8 cellular contexts compared by ENCODE assay signal in the genomic region with DNA sequence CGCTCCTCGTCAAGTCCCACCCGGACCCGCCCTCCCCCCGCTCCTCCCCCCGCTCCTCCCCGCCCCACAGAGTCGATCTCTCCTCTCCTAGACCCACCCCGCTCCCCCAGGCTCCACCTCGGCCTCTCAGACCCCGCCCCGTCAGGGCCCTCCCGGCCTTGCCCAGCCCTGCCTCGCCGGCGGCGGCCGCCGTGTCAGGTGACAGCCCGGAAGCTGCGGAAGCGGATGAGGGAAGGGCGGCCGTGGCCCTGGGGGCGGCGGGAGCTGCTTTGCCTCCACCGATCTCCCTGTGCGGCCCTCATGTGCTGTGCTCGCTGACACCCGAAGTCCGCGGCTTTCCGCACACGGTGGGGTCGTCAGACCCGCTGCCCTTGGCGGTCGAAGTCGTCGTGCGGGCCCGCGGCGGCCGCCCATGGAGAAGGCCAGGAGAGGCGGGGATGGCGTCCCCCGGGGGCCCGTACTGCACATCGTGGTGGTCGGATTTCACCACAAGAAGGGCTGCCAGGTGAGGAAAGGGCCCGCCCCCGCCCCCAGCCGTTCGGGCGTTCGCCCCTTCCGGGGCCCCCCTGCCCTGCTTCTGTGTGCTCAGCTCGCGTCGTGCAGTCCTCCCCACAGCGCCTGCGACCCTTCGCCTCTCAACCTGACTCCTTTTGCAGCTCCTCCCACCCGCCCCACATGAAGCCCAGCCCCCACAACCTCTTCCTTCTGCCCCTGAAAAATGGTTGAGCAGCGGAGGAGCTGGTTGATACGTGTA. TPM values are rescaled to one million over a fixed set of nuclear protein-coding genes. Genes with fewer than 3 reads are reported as not detected.
DNase-seq lines count a peak whose midpoint lies in the region; ATAC-seq, FAIRE-seq and TF ChIP-seq lines count a peak whose summit lies in the region.

A gene (plus strand): TSS at position 192 of the 754 bp plus-strand sequence. CDS start 221 bp downstream, at position 413.

- TF ChIP-seq CTCF in parathyroid adenoma (IDR thresholded peaks at IDR 0.05) (no peak), tibial artery (IDR thresholded peaks at IDR 0.05) (no peak)

- intact Hi-C loops in Right ventricle myocardium superior (cut with DNase I): loop anchor here (10.0 kb wide), 1 partner anchor 89 kb away; no protein-coding TSS in a partner anchor
- intact Hi-C loops in tibial artery (cut with DNase I; ENCODE audit: low total_unique reads): loop anchor here (10.0 kb wide), 1 partner anchor 569 kb away; a partner anchor contains a TSS

- H3K27ac ChIP-seq in parathyroid adenoma: peak within 1 kb of the TSS; percentile 90
- peak within 1 kb of the TSS; percentile 99 to 100 for H3K27ac ChIP-seq in tibial artery

- DNase-seq in GM12891 (ENCODE audit: insufficient read length, low spot score): peak; percentile 86
- peak; percentile 91 for DNase-seq in NCI-H1417 treated with DMSO at 0.1 percent for 48 hours (lab: John Stamatoyannopoulos, UW)
- DNase-seq in SW480 (ENCODE audit: low spot score): peak; percentile 98
- DNase-seq in activated naive CD8-positive, alpha-beta T cell treated with anti-CD3 and anti-CD28 coated beads, Interleukin-2, amount 50 U/mL, for 24 hours: peak; percentile 99
- DNase-seq in Right ventricle myocardium superior: peak; percentile 99
- DNase-seq in tibial artery: peak; percentile 98 to 99

- FAIRE-seq in GM12891 (lab: Jason Lieb, UNC): peak; percentile 96

- H3K4me3 Mint-ChIP-seq in activated naive CD8-positive, alpha-beta T cell treated with anti-CD3 and anti-CD28 coated beads, Interleukin-2, amount 50 U/mL, for 24 hours: peak within 1 kb of the TSS; percentile 97

- H3K9ac ChIP-seq in parathyroid adenoma: peak within 1 kb of the TSS; percentile 78

- peak within 1 kb of the TSS; percentile 84 for H3K4me2 ChIP-seq in parathyroid adenoma (ENCODE audit: low read length)

- peak within 1 kb of the TSS; percentile 98 for H3K27ac Mint-ChIP-seq in activated naive CD8-positive, alpha-beta T cell treated with anti-CD3 and anti-CD28 coated beads, Interleukin-2, amount 50 U/mL, for 24 hours

- H3K36me3 ChIP-seq in parathyroid adenoma (ENCODE audit: control insufficient read depth, insufficient read depth, low read length) (no peaks in the 10 kb centered on the region), tibial artery (no peaks in the 10 kb centered on the region)

- H3K9me3 Mint-ChIP-seq in activated naive CD8-positive, alpha-beta T cell treated with anti-CD3 and anti-CD28 coated beads, Interleukin-2, amount 50 U/mL, for 24 hours: no peaks in the 10 kb centered on the region

- peak; percentile 97 for ATAC-seq in HG02798 (IDR thresholded peaks at IDR 0.05; ENCODE audit: poor library complexity, unreplicated experiment)
- ATAC-seq in activated naive CD8-positive, alpha-beta T cell treated with anti-CD3 and anti-CD28 coated beads, Interleukin-2, amount 50 U/mL, for 24 hours: peak; percentile 96
- ATAC-seq in Right ventricle myocardium superior (ENCODE audit: poor library complexity): peak; percentile 97

- no peaks in the 10 kb centered on the region for H3K27me3 ChIP-seq in parathyroid adenoma (ENCODE audit: control insufficient read depth, insufficient read depth, low read length)
- H3K27me3 ChIP-seq in tibial artery: no peaks in the 10 kb centered on the region

- peaks cover 52% of the 10 kb centered on the region for H3K4me1 Mint-ChIP-seq in activated naive CD8-positive, alpha-beta T cell treated with anti-CD3 and anti-CD28 coated beads, Interleukin-2, amount 50 U/mL, for 24 hours

- H2AFZ ChIP-seq in parathyroid adenoma: peak within 1 kb of the TSS; percentile 97

- H3K27me3 Mint-ChIP-seq in activated naive CD8-positive, alpha-beta T cell treated with anti-CD3 and anti-CD28 coated beads, Interleukin-2, amount 50 U/mL, for 24 hours: no peaks in the 10 kb centered on the region

- H3K4me1 ChIP-seq in parathyroid adenoma: peaks cover 4% of the 10 kb centered on the region
- H3K4me1 ChIP-seq in tibial artery: peaks cover 0 to 23% (median 13%) of the 10 kb centered on the region in 4 donors

- H3K79me2 ChIP-seq in parathyroid adenoma: peaks cover 22% of the 10 kb centered on the region

- TF ChIP-seq POLR2A in GM12891 (IDR thresholded peaks at IDR 0.05; ENCODE audit: low read depth, low read length): peak; percentile 93

- H3K36me3 Mint-ChIP-seq in activated naive CD8-positive, alpha-beta T cell treated with anti-CD3 and anti-CD28 coated beads, Interleukin-2, amount 50 U/mL, for 24 hours (ENCODE audit: low read depth): peaks cover 29% of the 10 kb centered on the region

- H3K4me3 ChIP-seq in parathyroid adenoma (ENCODE audit: low read depth, low read length) (peak within 1 kb of the TSS; percentile 95), tibial artery (peak within 1 kb of the TSS; percentile 99 to 100)

- H3K9me3 ChIP-seq in parathyroid adenoma (ENCODE audit: control insufficient read depth, low read length) (no peaks in the 10 kb centered on the region), tibial artery (no peaks in the 10 kb centered on the region)

TF ChIP-seq in GM12891, 5 proteins besides CTCF, POLR2A, EP300 and RAD21:
- TF ChIP-seq TAF1 (IDR thresholded peaks at IDR 0.05; ENCODE audit: low read depth, low read length) (no peak; the same call in none of the 2 replicates), POLR2AphosphoS5 (IDR thresholded peaks at IDR 0.05; ENCODE audit: low read depth, low read length) (peak; percentile 96), POU2F2 (IDR thresholded peaks at IDR 0.05; ENCODE audit: low read depth, low read length) (peak; percentile 68)

RNA-seq across cellular contexts. Expression of the gene that starts here (rescaled TPM):
- 14.7 TPM for polyA plus RNA-seq in GM12891 (2012; ENCODE audit: low read depth, missing spikeins)
- total RNA-seq in Right ventricle myocardium superior: 13.8 TPM

Comparison
In these comparisons a context has a peak if more than half of its experiments do, and no peak if none do; other contexts are left out.
1. Peak in every context shown above with its lines: DNase-seq, ATAC-seq, H3K4me3 ChIP-seq and H3K27ac ChIP-seq.